In the genomic region with DNA sequence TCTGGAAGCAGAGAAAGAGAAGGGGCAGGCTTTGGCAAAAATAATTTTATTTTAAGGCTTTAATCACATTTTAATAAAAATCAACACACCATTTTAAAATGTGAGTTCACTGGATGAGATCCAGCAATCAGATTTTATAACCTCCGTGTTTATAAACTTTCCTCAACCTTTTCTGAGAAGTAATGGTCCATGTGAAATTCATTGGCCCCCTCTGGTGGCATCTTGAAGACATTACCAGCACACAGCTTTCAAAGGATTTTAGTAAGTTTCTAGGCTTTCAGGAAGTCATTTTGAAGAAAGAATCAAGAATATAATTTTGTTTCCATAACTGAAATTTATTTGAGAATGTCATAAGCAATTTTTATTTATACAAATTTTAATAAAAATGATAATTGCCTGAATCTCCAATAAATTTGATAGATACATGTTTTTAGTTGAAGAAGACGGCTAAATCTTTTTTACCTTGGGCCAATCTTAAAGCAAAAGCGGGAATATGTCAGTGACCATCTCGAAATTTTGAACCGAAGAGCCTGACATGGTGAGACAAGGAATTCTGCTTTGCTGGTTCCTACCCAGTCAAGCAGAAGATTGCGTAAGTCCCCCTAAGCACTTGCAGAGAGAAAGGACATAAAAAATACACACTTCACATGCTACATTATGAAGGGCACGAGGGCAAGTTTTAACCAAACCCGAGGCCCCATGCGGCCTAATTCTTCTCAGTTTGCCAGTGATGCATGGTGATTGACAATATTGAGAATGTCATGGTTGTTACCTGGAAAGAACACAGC, we compare ENCODE assay signal across 8 cellular contexts.
DNase-seq lines count a peak whose midpoint lies in the region; ATAC-seq and TF ChIP-seq lines count a peak whose summit lies in the region.

No MANE protein-coding gene starts in this region.

- H3K36me3 ChIP-seq in stomach: no peaks in the 10 kb centered on the region

- H3K27me3 ChIP-seq in stomach: no peaks in the 10 kb centered on the region

- peaks cover 2% of the 10 kb centered on the region for H3K27me3 Mint-ChIP-seq in activated CD4-positive, alpha-beta T cell treated with anti-CD3 and anti-CD28 coated beads for 36 hours

- no peak for ATAC-seq in activated CD4-positive, alpha-beta T cell treated with anti-CD3 and anti-CD28 coated beads for 36 hours
- peak; percentile 46 for ATAC-seq in GM21447 (IDR thresholded peaks at IDR 0.05; ENCODE audit: unreplicated experiment)

- TF ChIP-seq CTCF in fibroblast of the aortic adventitia (IDR thresholded peaks at IDR 0.05; ENCODE audit: insufficient read depth, low read length) (peak; percentile 52), stomach (IDR thresholded peaks at IDR 0.05) (peak in 4 of 7 experiments; percentile 14 to 46 (median 30))

- H3K4me3 ChIP-seq in fibroblast of the aortic adventitia (ENCODE audit: low read depth, low read length) (no peak overlapping the region), stomach (no peak overlapping the region)

- DNase-seq in activated CD4-positive, alpha-beta T cell treated with anti-CD3 and anti-CD28 coated beads for 36 hours: peak; percentile 22
- no peak for DNase-seq in activated CD4-positive, alpha-beta T cell treated with anti-CD3 and anti-CD28 coated beads, Interleukin-2, amount 50 U/mL, for 1 hour
- DNase-seq in HT1080 (ENCODE audit: low read depth): peak; percentile 14
- peak; percentile 61 for DNase-seq in SK-MEL-5 (ENCODE audit: low read depth, low spot score)
- peak; percentile 13 for DNase-seq in fibroblast of the aortic adventitia (ENCODE audit: low read depth)
- DNase-seq in stomach: no peak
- no peak for DNase-seq in T1000 (lab: John Stamatoyannopoulos, UW)

- in situ Hi-C loops in SK-MEL-5 (cut with HindIII; ENCODE audit: low pct_unique_long_range_greater_than_20kb, low sequenced_read_pairs): no loop called here

- H3K9me3 Mint-ChIP-seq in activated CD4-positive, alpha-beta T cell treated with anti-CD3 and anti-CD28 coated beads for 36 hours (ENCODE audit: low read depth): no peaks in the 10 kb centered on the region

- intact Hi-C loops in activated CD4-positive, alpha-beta T cell treated with anti-CD3 and anti-CD28 coated beads for 36 hours (cut with DNase I, micrococcal nuclease): loop anchor here (1.0 kb wide), 1 partner anchor 19 kb away; no protein-coding TSS in a partner anchor
- intact Hi-C loops in stomach (cut with DNase I; ENCODE audit: low total_unique reads): no loop called here

- no peaks in the 10 kb centered on the region for H3K9me3 ChIP-seq in stomach

- H3K4me1 ChIP-seq in stomach: no peaks in the 10 kb centered on the region

- CTCF ChIA-PET in activated CD4-positive, alpha-beta T cell treated with anti-CD3 and anti-CD28 coated beads for 36 hours (lab: Charles Lee): interaction anchor here (0.9 to 2.3 kb wide), 7 partner anchors 8 to 29 kb away, joined by 3 to 12 read pairs (median 3); no protein-coding TSS in a partner anchor

- H3K36me3 Mint-ChIP-seq in activated CD4-positive, alpha-beta T cell treated with anti-CD3 and anti-CD28 coated beads for 36 hours (ENCODE audit: low read depth): no peaks in the 10 kb centered on the region

- H3K4me1 Mint-ChIP-seq in activated CD4-positive, alpha-beta T cell treated with anti-CD3 and anti-CD28 coated beads for 36 hours: no peaks in the 10 kb centered on the region

- no peak overlapping the region for H3K27ac Mint-ChIP-seq in activated CD4-positive, alpha-beta T cell treated with anti-CD3 and anti-CD28 coated beads for 36 hours

- no peak for TF ChIP-seq EP300 in stomach (IDR thresholded peaks at IDR 0.05)

- TF ChIP-seq POLR2A in stomach (IDR thresholded peaks at IDR 0.05): no peak

- 60 to 69% (median 65%) methylated on average over 9 of the region's 9 CpGs for WGBS in stomach, 5 donors

- POLR2A ChIA-PET in activated CD4-positive, alpha-beta T cell treated with anti-CD3 and anti-CD28 coated beads for 36 hours (lab: Charles Lee): no interaction called here

- H3K27ac ChIP-seq in stomach: no peak overlapping the region

- H3K4me3 Mint-ChIP-seq in activated CD4-positive, alpha-beta T cell treated with anti-CD3 and anti-CD28 coated beads for 36 hours: no peak overlapping the region

Comparison
In these comparisons a context has a peak if more than half of its experiments do, and no peak if none do; other contexts are left out.
1. DNase-seq: peak in activated CD4-positive, alpha-beta T cell treated with anti-CD3 and anti-CD28 coated beads for 36 hours (single experiment), HT1080 (single experiment), SK-MEL-5 (single experiment) and fibroblast of the aortic adventitia (single experiment); none in activated CD4-positive, alpha-beta T cell treated with anti-CD3 and anti-CD28 coated beads, Interleukin-2, amount 50 U/mL, for 1 hour (single experiment), stomach (single experiment) and T1000 (single experiment).